ENCODE assay signal across 9 cellular contexts in genomic region chr22:50308597-50308935, GRCh38. TPM values are rescaled to one million over a fixed set of nuclear protein-coding genes. Genes with fewer than 3 reads are reported as not detected.
DNase-seq lines count a peak whose midpoint lies in the region; ATAC-seq, FAIRE-seq and TF ChIP-seq lines count a peak whose summit lies in the region.
"Had no signal": no experiment of that assay in that cellular context is flagged by ENCODE, and none has a peak within 500 bp of the region (broad histone marks: within the 10 kb centered on the region; RNA-seq: fewer than 3 reads in every experiment).

No MANE protein-coding gene starts in this region.

- CTCF ChIA-PET in activated CD8-positive, alpha-beta memory T cell treated with anti-CD3 and anti-CD28 coated beads, Interleukin-2, amount 10 ng/mL, durations not matched to agents 7 days and 5 days (lab: Charles Lee): interaction anchor here (0.9 kb wide), 1 partner anchor 33 kb away, joined by 3 read pairs; no protein-coding TSS in a partner anchor

- H3K27me3 Mint-ChIP-seq in activated CD8-positive, alpha-beta memory T cell treated with anti-CD3 and anti-CD28 coated beads, Interleukin-2, amount 10 ng/mL, durations not matched to agents 7 days and 5 days: peaks cover 6% of the 10 kb centered on the region

- intact Hi-C loops in Right ventricle myocardium inferior (cut with DNase I) (loop anchor here (1.0 to 5.0 kb wide), 2 partner anchors 19 to 36 kb away; partner anchors contain the start of genes DENND6B and MAPK11), psoas muscle (cut with DNase I) (no loop called here)

- H3K4me1 ChIP-seq in psoas muscle: peaks cover 23% of the 10 kb centered on the region

- no peak overlapping the region for H3K4me3 ChIP-seq in psoas muscle
- H3K4me3 ChIP-seq: SJSA1 had no signal

- H3K4me1 Mint-ChIP-seq in activated CD8-positive, alpha-beta memory T cell treated with anti-CD3 and anti-CD28 coated beads, Interleukin-2, amount 10 ng/mL, durations not matched to agents 7 days and 5 days: peaks cover 16% of the 10 kb centered on the region

- no peak overlapping the region for H3K4me3 Mint-ChIP-seq in activated CD8-positive, alpha-beta memory T cell treated with anti-CD3 and anti-CD28 coated beads, Interleukin-2, amount 10 ng/mL, durations not matched to agents 7 days and 5 days

- H3K36me3 Mint-ChIP-seq in activated CD8-positive, alpha-beta memory T cell treated with anti-CD3 and anti-CD28 coated beads, Interleukin-2, amount 10 ng/mL, durations not matched to agents 7 days and 5 days: no peaks in the 10 kb centered on the region

- 51 to 56% (median 52%) methylated on average over 6 to 7 of the region's 7 CpGs for WGBS in psoas muscle, 3 donors

- peak; percentile 73 for FAIRE-seq in GM19239 (lab: Jason Lieb, UNC)

- no peak for TF ChIP-seq CTCF in psoas muscle (IDR thresholded peaks at IDR 0.05)

- H3K27ac Mint-ChIP-seq in activated CD8-positive, alpha-beta memory T cell treated with anti-CD3 and anti-CD28 coated beads, Interleukin-2, amount 10 ng/mL, durations not matched to agents 7 days and 5 days: no peak overlapping the region

- H3K9me3 ChIP-seq in psoas muscle: no peaks in the 10 kb centered on the region
- H3K9me3 ChIP-seq: SJSA1 had no signal

- H3K27me3 ChIP-seq in psoas muscle (ENCODE audit: insufficient read depth in 3 of 3, low read length in 2 of 3): peaks cover 0 to 6% (median 0%) of the 10 kb centered on the region in 3 donors
- H3K27me3 ChIP-seq: SJSA1 had no signal

- peak; percentile 51 for ATAC-seq in Right ventricle myocardium inferior
- ATAC-seq in psoas muscle: peak in 3 of 4 donors; percentile 11 to 32 (median 16)
- ATAC-seq in activated CD8-positive, alpha-beta memory T cell treated with anti-CD3 and anti-CD28 coated beads, Interleukin-2, amount 10 ng/mL, durations not matched to agents 7 days and 5 days: no peak
- no peak for ATAC-seq in GM18517 (IDR thresholded peaks at IDR 0.05; ENCODE audit: unreplicated experiment)

- DNase-seq in GM19239 (ENCODE audit: insufficient read length, low spot score): no peak
- DNase-seq in SKM-1 treated with dmso at 0.1 percent for 144 hours (lab: John Stamatoyannopoulos, UW; ENCODE audit: unreplicated experiment): peak; percentile 81
- peak; percentile 92 for DNase-seq in Right ventricle myocardium inferior (ENCODE audit: missing footprints)
- peak; percentile 82 to 90 for DNase-seq in psoas muscle
- DNase-seq in NCI-H510A (lab: John Stamatoyannopoulos, UW): no peak
- DNase-seq in stimulated activated naive CD4-positive, alpha-beta T cell (lab: John Stamatoyannopoulos, UW): no peak
- no peak for DNase-seq in activated CD8-positive, alpha-beta memory T cell treated with anti-CD3 and anti-CD28 coated beads, Interleukin-2, amount 10 ng/mL, durations not matched to agents 7 days and 5 days

- peak overlapping the region; percentile 55 for H3K27ac ChIP-seq in psoas muscle
- H3K27ac ChIP-seq: SJSA1 had no signal

- H3K9me3 Mint-ChIP-seq in activated CD8-positive, alpha-beta memory T cell treated with anti-CD3 and anti-CD28 coated beads, Interleukin-2, amount 10 ng/mL, durations not matched to agents 7 days and 5 days (ENCODE audit: low read depth): no peaks in the 10 kb centered on the region

- H3K36me3 ChIP-seq in psoas muscle (ENCODE audit: insufficient read depth in 1 of 2, low read depth in 1 of 2): no peaks in the 10 kb centered on the region

RNA-seq across cellular contexts. Expression of gene PLXNB2, which starts 1.1 kb away (rescaled TPM):
- total RNA-seq in Right ventricle myocardium inferior (70.6 TPM), psoas muscle (10 to 100 TPM; 13.6 to 43.7 (median 15.0) TPM)
- polyA plus RNA-seq in psoas muscle: 10 to 100 TPM in 1 of 3 donors, 1 to 10 TPM in 2; 3.9 to 11.6 (median 5.8) TPM
- 10 to 100 TPM; 23.4 to 26.6 TPM for total RNA-seq in activated CD8-positive, alpha-beta memory T cell treated with anti-CD3 and anti-CD28 coated beads, Interleukin-2, amount 10 ng/mL, durations not matched to agents 7 days and 5 days

RNA-seq across cellular contexts. Expression of gene DENND6B, which starts 18.2 kb away (rescaled TPM):
- total RNA-seq in Right ventricle myocardium inferior (1.7 TPM), psoas muscle (1 to 10 TPM in 2 of 4 donors, under 1 TPM in 2; 0.57 to 1.6 (median 0.94) TPM)
- under 1 TPM; 0.46 to 0.93 (median 0.81) TPM for polyA plus RNA-seq in psoas muscle
- total RNA-seq in activated CD8-positive, alpha-beta memory T cell treated with anti-CD3 and anti-CD28 coated beads, Interleukin-2, amount 10 ng/mL, durations not matched to agents 7 days and 5 days: 1 to 10 TPM; 5.7 to 8.8 TPM

RNA-seq across cellular contexts. Expression of gene PPP6R2, which starts 34.6 kb away (rescaled TPM):
- total RNA-seq in Right ventricle myocardium inferior (42.4 TPM), psoas muscle (10 to 100 TPM; 36.6 to 48.2 (median 42.5) TPM)
- polyA plus RNA-seq in psoas muscle: 10 to 100 TPM; 31.6 to 43.7 (median 32.1) TPM
- total RNA-seq in activated CD8-positive, alpha-beta memory T cell treated with anti-CD3 and anti-CD28 coated beads, Interleukin-2, amount 10 ng/mL, durations not matched to agents 7 days and 5 days: 10 to 100 TPM; 78.7 to 98.0 TPM

RNA-seq across cellular contexts. Expression of gene MAPK11, which starts 38.4 kb away (rescaled TPM):
- total RNA-seq in Right ventricle myocardium inferior: 10.0 TPM
- total RNA-seq in psoas muscle: 1 to 10 TPM; 4.4 to 6.3 (median 5.4) TPM
- 1 to 10 TPM; 1.7 to 5.3 (median 4.0) TPM for polyA plus RNA-seq in psoas muscle
- total RNA-seq in activated CD8-positive, alpha-beta memory T cell treated with anti-CD3 and anti-CD28 coated beads, Interleukin-2, amount 10 ng/mL, durations not matched to agents 7 days and 5 days: 10 to 100 TPM; 16.5 to 18.5 TPM

RNA-seq across cellular contexts. Expression of gene MAPK12, which starts 47.1 kb away (rescaled TPM):
- total RNA-seq in Right ventricle myocardium inferior: 18.2 TPM
- total RNA-seq in psoas muscle: 100 to 1,000 TPM; 107 to 178 (median 145) TPM
- polyA plus RNA-seq in psoas muscle: 100 to 1,000 TPM in 2 of 3 donors, 10 to 100 TPM in 1; 57.4 to 148 (median 131) TPM
- 10 to 100 TPM; 13.9 to 15.8 TPM for total RNA-seq in activated CD8-positive, alpha-beta memory T cell treated with anti-CD3 and anti-CD28 coated beads, Interleukin-2, amount 10 ng/mL, durations not matched to agents 7 days and 5 days

Comparison
In these comparisons a context has a peak if more than half of its experiments do, and no peak if none do; other contexts are left out.
1. DNase-seq: peak in SKM-1 treated with dmso at 0.1 percent for 144 hours (single experiment), Right ventricle myocardium inferior (single experiment) and psoas muscle (2 of 2); none in GM19239 (single experiment), NCI-H510A (single experiment), stimulated activated naive CD4-positive, alpha-beta T cell (0 of 6) and activated CD8-positive, alpha-beta memory T cell treated with anti-CD3 and anti-CD28 coated beads, Interleukin-2, amount 10 ng/mL, durations not matched to agents 7 days and 5 days (single experiment).
2. ATAC-seq: peak in Right ventricle myocardium inferior (single experiment) and psoas muscle (3 of 4); none in activated CD8-positive, alpha-beta memory T cell treated with anti-CD3 and anti-CD28 coated beads, Interleukin-2, amount 10 ng/mL, durations not matched to agents 7 days and 5 days (single experiment) and GM18517 (single experiment).